In genomic region chr3:72494076-72495000, GRCh38 we compare ENCODE assay signal across 26 cellular contexts. TPM values are rescaled to one million over a fixed set of nuclear protein-coding genes. Genes with fewer than 3 reads are reported as not detected.
DNase-seq lines count a peak whose midpoint lies in the region; ATAC-seq and TF ChIP-seq lines count a peak whose summit lies in the region.
"Had no signal": no experiment of that assay in that cellular context is flagged by ENCODE, and none has a peak within 500 bp of the region (broad histone marks: within the 10 kb centered on the region; RNA-seq: fewer than 3 reads in every experiment).

No MANE protein-coding gene starts in this region.

- no peak overlapping the region for H3K4me3 ChIP-seq in GM12865 (ENCODE audit: low read depth, low read length)
- H3K4me3 ChIP-seq in astrocyte of the cerebellum (ENCODE audit: low read depth, low read length): no peak overlapping the region
- no peak overlapping the region for H3K4me3 ChIP-seq in fibroblast of pulmonary artery (replicated peaks; ENCODE audit: low read depth, low read length)
- H3K4me3 ChIP-seq: breast epithelium, coronary artery, Peyer's patch, SJCRH30, testis had no signal

- peaks cover 3% of the 10 kb centered on the region for H3K36me3 Mint-ChIP-seq in chondrocyte (ENCODE audit: low read depth)
- peaks cover 2% of the 10 kb centered on the region for H3K36me3 Mint-ChIP-seq in activated CD8-positive, alpha-beta T cell treated with anti-CD3 and anti-CD28 coated beads for 36 hours (ENCODE audit: low read depth)
- H3K36me3 Mint-ChIP-seq: CD14-positive monocyte, immature natural killer cell had no signal

- DNase-seq in AG08395 (ENCODE audit: low spot score) (peak; percentile 39), GM12865 (ENCODE audit: low read depth) (peak; percentile 18), astrocyte of the cerebellum (ENCODE audit: low read depth) (peak; percentile 57), fibroblast of pulmonary artery (ENCODE audit: low read depth) (peak; percentile 61), chondrocyte (ENCODE audit: low spot score) (no peak), cortex of kidney (lab: John Stamatoyannopoulos, UW) (no peak), Ammon's horn (ENCODE audit: low spot score) (no peak)
- DNase-seq in activated CD8-positive, alpha-beta T cell treated with anti-CD3 and anti-CD28 coated beads for 36 hours: no peak
- DNase-seq: activated CD4-positive, alpha-beta T cell treated with anti-CD3 and anti-CD28 coated beads for 1 hour; activated CD8-positive, alpha-beta T cell treated with anti-CD3 and anti-CD28 coated beads, Interleukin-2, amount 10 ng/mL, durations not matched to agents 7 days and 5 days; activated gamma-delta T cell; hippocampal formation; immature natural killer cell; KG1; mesenchymal stem cell; NCI-H1436 treated with DMSO at 0.1 percent for 48 hours; NCI-H524; Peyer's patch; SJCRH30; stimulated activated CD4-positive, alpha-beta T cell treated with anti-CD3 and anti-CD28 coated beads, Interleukin-2, amount 100 ng/mL, for 48 hours; testis had no signal

- in situ Hi-C loops in astrocyte of the cerebellum (cut with HindIII; ENCODE audit: low sequenced_read_pairs): no loop called here

- H3K9me3 Mint-ChIP-seq in chondrocyte (ENCODE audit: low read depth): peaks cover 13% of the 10 kb centered on the region
- peaks cover 9% of the 10 kb centered on the region for H3K9me3 Mint-ChIP-seq in activated CD8-positive, alpha-beta T cell treated with anti-CD3 and anti-CD28 coated beads for 36 hours

- peaks cover 2% of the 10 kb centered on the region for H3K27me3 Mint-ChIP-seq in chondrocyte (ENCODE audit: low read depth)
- H3K27me3 Mint-ChIP-seq in activated CD8-positive, alpha-beta T cell treated with anti-CD3 and anti-CD28 coated beads for 36 hours: no peaks in the 10 kb centered on the region
- H3K27me3 Mint-ChIP-seq: stimulated activated memory B cell treated with anti-CD40 and anti-IgM and Interleukin-4, amounts not matched to agents 10 μg/mL and 1 μg/mL and 100 μg/mL, for 72 hours had no signal

- CTCF ChIA-PET in activated CD8-positive, alpha-beta T cell treated with anti-CD3 and anti-CD28 coated beads for 36 hours (lab: Charles Lee): interaction anchor here (1.3 kb wide), 1 partner anchor 171 kb away, joined by 3 read pairs; no protein-coding TSS in a partner anchor

- ATAC-seq in activated CD8-positive, alpha-beta T cell treated with anti-CD3 and anti-CD28 coated beads for 36 hours: no peak
- ATAC-seq: activated CD8-positive, alpha-beta T cell treated with anti-CD3 and anti-CD28 coated beads, Interleukin-2, amount 10 ng/mL, durations not matched to agents 7 days and 5 days; left lobe of liver; stimulated activated memory B cell treated with anti-CD40 and anti-IgM and Interleukin-4, amounts not matched to agents 10 μg/mL and 1 μg/mL and 100 μg/mL, for 72 hours had no signal

- H3K4me1 Mint-ChIP-seq in chondrocyte (ENCODE audit: low read depth): peaks cover 15% of the 10 kb centered on the region
- H3K4me1 Mint-ChIP-seq in activated CD8-positive, alpha-beta T cell treated with anti-CD3 and anti-CD28 coated beads for 36 hours (ENCODE audit: low read depth): no peaks in the 10 kb centered on the region
- H3K4me1 Mint-ChIP-seq: immature natural killer cell had no signal

- H3K4me3 Mint-ChIP-seq in chondrocyte (ENCODE audit: unreplicated experiment): no peak overlapping the region
- H3K4me3 Mint-ChIP-seq in activated CD8-positive, alpha-beta T cell treated with anti-CD3 and anti-CD28 coated beads for 36 hours: no peak overlapping the region
- H3K4me3 Mint-ChIP-seq: activated CD8-positive, alpha-beta T cell treated with anti-CD3 and anti-CD28 coated beads, Interleukin-2, amount 10 ng/mL, durations not matched to agents 7 days and 5 days; CD14-positive monocyte; immature natural killer cell had no signal

- TF ChIP-seq CTCF in GM12865 (IDR thresholded peaks at IDR 0.05; ENCODE audit: insufficient read depth, low read depth, low read length, missing control alignments): no peak
- no peak for TF ChIP-seq CTCF in astrocyte of the cerebellum (IDR thresholded peaks at IDR 0.05; ENCODE audit: low read depth, low read length, missing control alignments)
- no peak for TF ChIP-seq CTCF in fibroblast of pulmonary artery (IDR thresholded peaks at IDR 0.05; ENCODE audit: low read length, missing control alignments)
- no peak for TF ChIP-seq CTCF in chondrocyte (IDR thresholded peaks at IDR 0.05)
- no peak for TF ChIP-seq CTCF in activated CD8-positive, alpha-beta T cell treated with anti-CD3 and anti-CD28 coated beads for 36 hours (IDR thresholded peaks at IDR 0.05)

- H3K27ac Mint-ChIP-seq in chondrocyte (ENCODE audit: unreplicated experiment): no peak overlapping the region
- no peak overlapping the region for H3K27ac Mint-ChIP-seq in activated CD8-positive, alpha-beta T cell treated with anti-CD3 and anti-CD28 coated beads for 36 hours
- H3K27ac Mint-ChIP-seq: activated CD8-positive, alpha-beta T cell treated with anti-CD3 and anti-CD28 coated beads, Interleukin-2, amount 10 ng/mL, durations not matched to agents 7 days and 5 days; immature natural killer cell had no signal

- POLR2A ChIA-PET in activated CD8-positive, alpha-beta T cell treated with anti-CD3 and anti-CD28 coated beads for 36 hours (lab: Charles Lee): no interaction called here

- intact Hi-C loops in activated CD8-positive, alpha-beta T cell treated with anti-CD3 and anti-CD28 coated beads for 36 hours (cut with micrococcal nuclease): no loop called here

RNA-seq across cellular contexts. Expression of gene RYBP, which starts 47.9 kb away (rescaled TPM):
- total RNA-seq in chondrocyte: 18.6 to 22.6 TPM (median 22.0 TPM) in 3 replicates
- total RNA-seq in activated CD8-positive, alpha-beta T cell treated with anti-CD3 and anti-CD28 coated beads for 36 hours: 10 to 100 TPM; 19.1 to 19.4 TPM

Comparison
In these comparisons a context has a peak if more than half of its experiments do, and no peak if none do; other contexts are left out.
1. DNase-seq: peak in AG08395 (single experiment), GM12865 (single experiment), astrocyte of the cerebellum (single experiment) and fibroblast of pulmonary artery (single experiment); none in chondrocyte (single experiment), cortex of kidney (single experiment), activated CD8-positive, alpha-beta T cell treated with anti-CD3 and anti-CD28 coated beads for 36 hours (single experiment) and Ammon's horn (single experiment).